ENCODE assay signal across 11 cellular contexts in genomic region chr5:36403601-36404311, GRCh38.
DNase-seq lines count a peak whose midpoint lies in the region; ATAC-seq and TF ChIP-seq lines count a peak whose summit lies in the region.
"Had no signal": no experiment of that assay in that cellular context is flagged by ENCODE, and none has a peak within 500 bp of the region (broad histone marks: within the 10 kb centered on the region; RNA-seq: fewer than 3 reads in every experiment).

No MANE protein-coding gene starts in this region.

- H3K27me3 Mint-ChIP-seq in HFFc6 (ENCODE audit: insufficient read depth): no peaks in the 10 kb centered on the region

- H3K9me3 ChIP-seq in adrenal gland (replicated peaks in 1 of 3) (no peaks in the 10 kb centered on the region), tibial nerve (no peaks in the 10 kb centered on the region), smooth muscle cell (replicated peaks; ENCODE audit: low read depth) (no peaks in the 10 kb centered on the region)

- no peaks in the 10 kb centered on the region for H4K20me1 ChIP-seq in smooth muscle cell (ENCODE audit: low read depth)

- no peaks in the 10 kb centered on the region for H3F3A ChIP-seq in smooth muscle cell (ENCODE audit: low read depth)

- H3K9ac ChIP-seq in smooth muscle cell (ENCODE audit: low read depth): no peak overlapping the region

- TF ChIP-seq POLR2A in adrenal gland (IDR thresholded peaks at IDR 0.05) (no peak), tibial nerve (IDR thresholded peaks at IDR 0.05) (no peak)

- H3K27ac ChIP-seq in adrenal gland (peak overlapping the region in 1 of 5 donors; percentile 83), layer of hippocampus (ENCODE audit: low read depth, low read length) (peak overlapping the region; percentile 15), tibial nerve (peak overlapping the region; percentile 32 to 88 (median 70)), smooth muscle cell (ENCODE audit: low read depth) (no peak overlapping the region)
- H3K27ac ChIP-seq: WERI-Rb-1 had no signal

- DNase-seq in HFFc6: peak; percentile 86
- DNase-seq in adrenal gland: peak in 6 of 7 donors; percentile 18 to 65 (median 41)
- DNase-seq in tibial nerve (ENCODE audit: low spot score in 2 of 2): peak; percentile 32 to 79
- no peak for DNase-seq in NCI-H2196 treated with DMSO at 0.1 percent for 48 hours (lab: John Stamatoyannopoulos, UW; ENCODE audit: unreplicated experiment)
- DNase-seq in smooth muscle cell (lab: John Stamatoyannopoulos, UW; ENCODE audit: unreplicated experiment): no peak
- DNase-seq: immature natural killer cell; stimulated activated CD4-positive, alpha-beta T cell treated with anti-CD3 and anti-CD28 coated beads, Interleukin-2, amount 100 ng/mL, for 48 hours; WERI-Rb-1 had no signal

- no peaks in the 10 kb centered on the region for H3K79me2 ChIP-seq in smooth muscle cell (ENCODE audit: low read depth)

- H3K4me3 ChIP-seq in adrenal gland: no peak overlapping the region
- no peak overlapping the region for H3K4me3 ChIP-seq in tibial nerve
- no peak overlapping the region for H3K4me3 ChIP-seq in smooth muscle cell

- 52 to 76% (median 74%) methylated on average over 6 of the region's 6 CpGs for WGBS in adrenal gland, 4 donors
- 20 to 24% methylated on average over 6 of the region's 6 CpGs for WGBS in tibial nerve, 2 donors
- 89% methylated on average over 6 of the region's 6 CpGs for whole genome bisulfite sequencing in smooth muscle cell (ENCODE audit: low lambda C conversion rate)

- H3K36me3 ChIP-seq in adrenal gland (replicated peaks in 1 of 2) (no peaks in the 10 kb centered on the region), tibial nerve (no peaks in the 10 kb centered on the region), smooth muscle cell (ENCODE audit: low read depth) (no peaks in the 10 kb centered on the region)
- H3K36me3 ChIP-seq: WERI-Rb-1 had no signal

- no peak for ATAC-seq in HG03196 (IDR thresholded peaks at IDR 0.05; ENCODE audit: unreplicated experiment)
- ATAC-seq in GM19023 (IDR thresholded peaks at IDR 0.05; ENCODE audit: unreplicated experiment): no peak

- intact Hi-C loops in adrenal gland (cut with DNase I): loop anchor here (5.0 to 10.0 kb wide), 2 partner anchors 139 to 141 kb away; no protein-coding TSS in a partner anchor

- H3K4me3 Mint-ChIP-seq in HFFc6: peak overlapping the region; percentile 41
- H3K4me3 Mint-ChIP-seq: immature natural killer cell had no signal

- TF ChIP-seq EP300 in tibial nerve (IDR thresholded peaks at IDR 0.05): peak; percentile 23 to 84

- H3K9me3 Mint-ChIP-seq in HFFc6: no peaks in the 10 kb centered on the region
- H3K9me3 Mint-ChIP-seq: immature natural killer cell had no signal

- H3K27me3 ChIP-seq in adrenal gland (no peaks in the 10 kb centered on the region), layer of hippocampus (ENCODE audit: control insufficient read depth, insufficient read depth, low read length) (no peaks in the 10 kb centered on the region), tibial nerve (no peaks in the 10 kb centered on the region), smooth muscle cell (ENCODE audit: low read depth) (no peaks in the 10 kb centered on the region)

- no peak overlapping the region for H3K4me2 ChIP-seq in smooth muscle cell

- H3K27ac Mint-ChIP-seq in HFFc6: peak overlapping the region; percentile 86
- H3K27ac Mint-ChIP-seq: immature natural killer cell had no signal

- peaks cover 46% of the 10 kb centered on the region for H3K4me1 Mint-ChIP-seq in HFFc6 (ENCODE audit: low read depth)
- H3K4me1 Mint-ChIP-seq: immature natural killer cell had no signal

- TF ChIP-seq CTCF in HFFc6 (IDR thresholded peaks at IDR 0.05): no peak
- no peak for TF ChIP-seq CTCF in adrenal gland (IDR thresholded peaks at IDR 0.05)
- no peak for TF ChIP-seq CTCF in tibial nerve (IDR thresholded peaks at IDR 0.05)
- no peak for TF ChIP-seq CTCF in smooth muscle cell (IDR thresholded peaks at IDR 0.05; ENCODE audit: borderline replicate concordance, insufficient read depth, poor library complexity, severe bottlenecking)

- H3K36me3 Mint-ChIP-seq in HFFc6 (ENCODE audit: low read depth): no peaks in the 10 kb centered on the region
- H3K36me3 Mint-ChIP-seq: immature natural killer cell had no signal

- H3K4me1 ChIP-seq in adrenal gland (replicated peaks in 1 of 2): no peaks in the 10 kb centered on the region
- H3K4me1 ChIP-seq in tibial nerve: peaks cover 0 to 27% (median 13%) of the 10 kb centered on the region in 4 donors
- no peaks in the 10 kb centered on the region for H3K4me1 ChIP-seq in smooth muscle cell (ENCODE audit: low read depth)

- no peak overlapping the region for H2AFZ ChIP-seq in smooth muscle cell (ENCODE audit: low read depth)

Comparison
In these comparisons a context has a peak if more than half of its experiments do, and no peak if none do; other contexts are left out.
1. DNase-seq: peak in HFFc6 (single experiment), adrenal gland (6 of 7) and tibial nerve (2 of 2); none in NCI-H2196 treated with DMSO at 0.1 percent for 48 hours (single experiment) and smooth muscle cell (single experiment).